In genomic region chr17:79933863-79934652, GRCh38 we compare ENCODE assay signal across 9 cellular contexts.
A peak's percentile ranks its signal among the peaks of the same experiment; 100 is the strongest.
DNase-seq lines count a peak whose midpoint lies in the region; ATAC-seq and TF ChIP-seq lines count a peak whose summit lies in the region.
"Had no signal": no experiment of that assay in that cellular context is flagged by ENCODE, and none has a peak within 500 bp of the region (broad histone marks: within the 10 kb centered on the region; RNA-seq: fewer than 3 reads in every experiment).

No MANE protein-coding gene starts in this region.

- no peaks in the 10 kb centered on the region for H3K9me3 Mint-ChIP-seq in activated naive CD4-positive, alpha-beta T cell treated with anti-CD3 and anti-CD28 coated beads, Interleukin-2, amount 50 U/mL, for 24 hours

- no peaks in the 10 kb centered on the region for H3K36me3 Mint-ChIP-seq in activated naive CD4-positive, alpha-beta T cell treated with anti-CD3 and anti-CD28 coated beads, Interleukin-2, amount 50 U/mL, for 24 hours

- peaks cover 2% of the 10 kb centered on the region for H3K27me3 Mint-ChIP-seq in activated naive CD4-positive, alpha-beta T cell treated with anti-CD3 and anti-CD28 coated beads, Interleukin-2, amount 50 U/mL, for 24 hours

- peaks cover 62% of the 10 kb centered on the region for H3K4me1 Mint-ChIP-seq in activated naive CD4-positive, alpha-beta T cell treated with anti-CD3 and anti-CD28 coated beads, Interleukin-2, amount 50 U/mL, for 24 hours

- no peak overlapping the region for H3K27ac ChIP-seq in right cardiac atrium (ENCODE audit: low read length)
- H3K27ac ChIP-seq in thyroid gland, result no peak overlapping the region
- H3K27ac ChIP-seq: epithelial cell of prostate had no signal

- H3K4me1 ChIP-seq in right cardiac atrium (ENCODE audit: control insufficient read depth, insufficient read depth, low read length), result no peaks in the 10 kb centered on the region
- peaks cover 6 to 24% of the 10 kb centered on the region in 2 donors for H3K4me1 ChIP-seq in thyroid gland

- H3K4me3 ChIP-seq in right cardiac atrium (ENCODE audit: low read length) (no peak overlapping the region), thyroid gland (replicated peaks in 1 of 3) (no peak overlapping the region)

- peak overlapping the region; percentile 55 for H3K27ac Mint-ChIP-seq in activated naive CD4-positive, alpha-beta T cell treated with anti-CD3 and anti-CD28 coated beads, Interleukin-2, amount 50 U/mL, for 24 hours

- H3K36me3 ChIP-seq in thyroid gland, result peaks cover 0 to under 1% of the 10 kb centered on the region in 2 donors

- H3K4me3 Mint-ChIP-seq in activated naive CD4-positive, alpha-beta T cell treated with anti-CD3 and anti-CD28 coated beads, Interleukin-2, amount 50 U/mL, for 24 hours, result peak overlapping the region; percentile 36

- ATAC-seq in right cardiac atrium (peak; percentile 23), HG02938 (IDR thresholded peaks at IDR 0.05; ENCODE audit: unreplicated experiment) (no peak)

- no peaks in the 10 kb centered on the region for H3K27me3 ChIP-seq in right cardiac atrium (ENCODE audit: control insufficient read depth, insufficient read depth)
- H3K27me3 ChIP-seq in thyroid gland, result peaks cover 8% of the 10 kb centered on the region

- no peak for DNase-seq in activated naive CD4-positive, alpha-beta T cell (lab: John Stamatoyannopoulos, UW)
- DNase-seq in SHP77 treated with DMSO at 0.1 percent for 48 hours (lab: John Stamatoyannopoulos, UW) (peak; percentile 49), right cardiac atrium (peak in 1 of 3 donors; percentile 70), thyroid gland (peak; percentile 21 to 32), GOT3 (lab: John Stamatoyannopoulos, UW) (no peak)
- DNase-seq in stimulated activated naive CD4-positive, alpha-beta T cell (lab: John Stamatoyannopoulos, UW), result no peak

- intact Hi-C loops in right cardiac atrium (cut with DNase I) (no loop called here), thyroid gland (cut with DNase I) (no loop called here)

- TF ChIP-seq CTCF in thyroid gland (IDR thresholded peaks at IDR 0.05), result no peak

- TF ChIP-seq POLR2A in thyroid gland (IDR thresholded peaks at IDR 0.05), result no peak

- WGBS in right cardiac atrium, result 63% methylated on average over 22 of the region's 22 CpGs
- WGBS in thyroid gland, 2 donors, result 61 to 82% methylated on average over 16 to 22 of the region's 22 CpGs

- H3K9me3 ChIP-seq in right cardiac atrium (ENCODE audit: control insufficient read depth, low read length), result no peaks in the 10 kb centered on the region
- no peaks in the 10 kb centered on the region for H3K9me3 ChIP-seq in thyroid gland

Comparison
In these comparisons a context has a peak if more than half of its experiments do, and no peak if none do; other contexts are left out.
1. DNase-seq: peak in SHP77 treated with DMSO at 0.1 percent for 48 hours (single experiment) and thyroid gland (2 of 2); none in activated naive CD4-positive, alpha-beta T cell (0 of 4), stimulated activated naive CD4-positive, alpha-beta T cell (0 of 6) and GOT3 (single experiment).